ENCODE assay signal across 23 cellular contexts in genomic region chr20:51566594-51566993, GRCh38. TPM values are rescaled to one million over a fixed set of nuclear protein-coding genes. Genes with fewer than 3 reads are reported as not detected.
A peak's percentile ranks its signal among the peaks of the same experiment; 100 is the strongest.
DNase-seq lines count a peak whose midpoint lies in the region; ATAC-seq, FAIRE-seq and TF ChIP-seq lines count a peak whose summit lies in the region.
"Had no signal": no experiment of that assay in that cellular context is flagged by ENCODE, and none has a peak within 500 bp of the region (broad histone marks: within the 10 kb centered on the region; RNA-seq: fewer than 3 reads in every experiment).

No MANE protein-coding gene starts in this region.

- peaks cover 11% of the 10 kb centered on the region; the same call in 1 of the 2 replicates for H4K20me1 ChIP-seq in HepG2 (ENCODE audit: insufficient read depth, low read length)
- H4K20me1 ChIP-seq in GM12878 (ENCODE audit: control insufficient read depth, insufficient read depth), result no peaks in the 10 kb centered on the region; the same call in 1 of the 2 replicates

- H3K14ac ChIP-seq in trophoblast cell (ENCODE audit: low read length), result no peak overlapping the region

- no peak overlapping the region for H3K23ac ChIP-seq in trophoblast cell (ENCODE audit: low read length)

- H2BK120ac ChIP-seq in trophoblast cell (ENCODE audit: insufficient read depth, low read length, poor library complexity), result no peak overlapping the region

- H2BK5ac ChIP-seq in trophoblast cell (ENCODE audit: low read depth, low read length, poor library complexity), result no peak overlapping the region

- SMC1A ChIA-PET in GM12878 (lab: Charles Lee; ENCODE audit: uncharacterized antibody, unreplicated experiment), result interaction anchor here (0.7 kb wide), 1 partner anchor 62 kb away, joined by 5 read pairs; no protein-coding TSS in a partner anchor

- FAIRE-seq in HepG2 (lab: Jason Lieb, UNC) (no peak), GM12878 (lab: Jason Lieb, UNC) (no peak)
- FAIRE-seq: GM12892, GM18507 had no signal

- RAD21 ChIA-PET in GM12878 (lab: Charles Lee; ENCODE audit: unreplicated experiment), result no interaction called here

- H2BK12ac ChIP-seq in trophoblast cell (ENCODE audit: low read length), result no peak overlapping the region

- no peak overlapping the region for H4K8ac ChIP-seq in trophoblast cell (ENCODE audit: low read depth, low read length)

- H2AFZ ChIP-seq in HepG2 (ENCODE audit: low read length), result no peak overlapping the region
- H2AFZ ChIP-seq in GM12878 (ENCODE audit: control insufficient read depth, low read depth, low read length), result no peak overlapping the region
- no peak overlapping the region for H2AFZ ChIP-seq in trophoblast cell (ENCODE audit: insufficient read depth, low read length, poor library complexity)
- H2AFZ ChIP-seq: GM23338 had no signal

- in situ Hi-C loops in HepG2 (cut with HindIII; ENCODE audit: extremely low pct_ligation_motif_present, low pct_unique_long_range_greater_than_20kb), result no loop called here
- in situ Hi-C loops in GM12878 (cut with MboI), result no loop called here

- H2AK5ac ChIP-seq in trophoblast cell (ENCODE audit: low read length), result peak overlapping the region; percentile 39

- H3K27me3 ChIP-seq in HepG2 (ENCODE audit: control insufficient read depth in 1 of 2, insufficient read depth in 2 of 2, low read length in 2 of 2) (peaks cover 7 to 55% of the 10 kb centered on the region in 2 experiments; a peak in 4 of 5 replicates), right lobe of liver (no peaks in the 10 kb centered on the region), GM12878 (replicated peaks in 1 of 2; ENCODE audit: control insufficient read depth in 2 of 2, insufficient read depth in 2 of 2, low read length in 1 of 2) (peaks cover 9 to 18% of the 10 kb centered on the region in 2 experiments), trophoblast cell (ENCODE audit: insufficient read depth, low read length) (peaks cover 5% of the 10 kb centered on the region)

- ATAC-seq in HepG2 (no peak), right lobe of liver (no peak), GM12878 (no peak), HG03135 (IDR thresholded peaks at IDR 0.05; ENCODE audit: unreplicated experiment) (no peak)
- ATAC-seq: GM23338, HCT116 had no signal

- TF ChIP-seq EP300 in HepG2 (IDR thresholded peaks at IDR 0.05; ENCODE audit: low read depth in 2 of 2, low read length in 2 of 2) (no peak), HepG2 (CRISPR knock-in tag; IDR thresholded peaks at IDR 0.05; ENCODE audit: borderline replicate concordance) (no peak), GM12878 (IDR thresholded peaks at IDR 0.05; ENCODE audit: borderline replicate concordance in 1 of 2, control insufficient read depth in 1 of 2, low read depth in 2 of 2, low read length in 2 of 2) (no peak)

- peaks cover 13% of the 10 kb centered on the region for H3K79me1 ChIP-seq in trophoblast cell (ENCODE audit: low read length)

- H3K36me3 ChIP-seq in HepG2 (replicated peaks in 1 of 2; ENCODE audit: control insufficient read depth in 1 of 2, insufficient read depth in 2 of 2, low read length in 2 of 2) (no peaks in the 10 kb centered on the region), right lobe of liver (no peaks in the 10 kb centered on the region), GM12878 (ENCODE audit: control insufficient read depth in 2 of 2, insufficient read depth in 2 of 2, low read length in 1 of 2) (no peaks in the 10 kb centered on the region), trophoblast cell (ENCODE audit: control insufficient read depth in 1 of 2, insufficient read depth in 2 of 2, low read length in 2 of 2) (no peaks in the 10 kb centered on the region)
- H3K36me3 ChIP-seq: BE2C had no signal

- POLR2A ChIA-PET in HepG2 (lab: Yijun Ruan, JAX) (no interaction called here), GM12878 (lab: Charles Lee) (no interaction called here)

- H3K4me3 ChIP-seq in HepG2 (replicated peaks in 1 of 3; ENCODE audit: insufficient read depth in 1 of 3, low read depth in 2 of 3, low read length in 3 of 3), result no peak overlapping the region
- no peak overlapping the region for H3K4me3 ChIP-seq in right lobe of liver
- H3K4me3 ChIP-seq in GM12878, result no peak overlapping the region
- H3K4me3 ChIP-seq in trophoblast cell (ENCODE audit: low read depth, low read length), result no peak overlapping the region
- H3K4me3 ChIP-seq: GM23338 had no signal

- H3K27ac ChIP-seq in HepG2 (ENCODE audit: extremely low read length, insufficient read depth, low read length) (no peak overlapping the region), right lobe of liver (no peak overlapping the region), GM12878 (ENCODE audit: control insufficient read depth, insufficient read depth) (no peak overlapping the region), trophoblast cell (ENCODE audit: low read depth, low read length) (no peak overlapping the region)

- TF ChIP-seq POLR2A in HepG2 (IDR thresholded peaks at IDR 0.05; ENCODE audit: insufficient read depth in 1 of 2, low read depth in 2 of 2, low read length in 2 of 2) (no peak), right lobe of liver (IDR thresholded peaks at IDR 0.05) (no peak), GM12878 (IDR thresholded peaks at IDR 0.05; ENCODE audit: low read depth, low read length) (no peak)

- H3K4me1 ChIP-seq in HepG2 (ENCODE audit: insufficient read depth, low read length) (peaks cover 38% of the 10 kb centered on the region), right lobe of liver (peaks cover 0 to 24% (median 3%) of the 10 kb centered on the region in 4 donors), GM12878 (ENCODE audit: control insufficient read depth, insufficient read depth, low read length) (no peaks in the 10 kb centered on the region; the same call in 1 of the 2 replicates), trophoblast cell (ENCODE audit: control insufficient read depth in 1 of 2, insufficient read depth in 2 of 2, low read length in 2 of 2) (peaks cover 6 to 10% of the 10 kb centered on the region in 2 experiments)
- H3K4me1 ChIP-seq: BE2C had no signal

- DNase-seq in HepG2 (ENCODE audit: low spot score) (no peak), right lobe of liver (no peak), GM12878 (ENCODE audit: low read depth, low spot score) (no peak), trophoblast cell (no peak), GM03348 (ENCODE audit: low spot score) (no peak), activated gamma-delta T cell treated with Interleukin-2 at 50 U/mL for 16 hours (no peak)
- DNase-seq: ACHN; BE2C; C1 segment of cervical spinal cord; CD4-positive, CD25-positive, alpha-beta regulatory T cell; CD8-positive, alpha-beta memory T cell; COR-L47; DMS 273 treated with DMSO at 0.1 percent for 48 hours; DMS53; DND-41; EL; H7; KBM-7 had no signal

- intact Hi-C loops in HepG2 (cut with micrococcal nuclease; ENCODE audit: unreplicated experiment) (no loop called here), right lobe of liver (cut with DNase I) (no loop called here), GM12878 (cut with micrococcal nuclease; ENCODE audit: unreplicated experiment) (no loop called here)

- H3K4me2 ChIP-seq in HepG2 (ENCODE audit: low read depth, low read length), result no peak overlapping the region
- no peak overlapping the region for H3K4me2 ChIP-seq in GM12878 (ENCODE audit: control insufficient read depth, insufficient read depth)
- no peak overlapping the region for H3K4me2 ChIP-seq in trophoblast cell (ENCODE audit: low read length)
- H3K4me2 ChIP-seq: GM23338 had no signal

- H3K9me3 ChIP-seq in HepG2 (ENCODE audit: low read length) (no peaks in the 10 kb centered on the region), right lobe of liver (no peaks in the 10 kb centered on the region), GM12878 (replicated peaks; ENCODE audit: control insufficient read depth, insufficient read depth, low read length) (no peaks in the 10 kb centered on the region; the same call in 2 of the 3 replicates), trophoblast cell (ENCODE audit: insufficient read depth, low read depth, low read length) (no peaks in the 10 kb centered on the region)
- H3K9me3 ChIP-seq: BE2C had no signal

- H3K4ac ChIP-seq in trophoblast cell (ENCODE audit: low read depth, low read length), result no peak overlapping the region

- H4K12ac ChIP-seq in trophoblast cell (ENCODE audit: low read depth, low read length), result no peak overlapping the region

- CTCF ChIA-PET in HepG2 (lab: Yijun Ruan, JAX; ENCODE audit: low intra/inter-chr PET ratio, low total read pairs), result no interaction called here
- CTCF ChIA-PET in GM12878 (lab: Yijun Ruan, JAX), result no interaction called here

- no peak overlapping the region for H4K91ac ChIP-seq in trophoblast cell (ENCODE audit: low read depth, low read length)

- H3K9ac ChIP-seq in HepG2 (ENCODE audit: insufficient read depth, low read depth, low read length), result no peak overlapping the region
- no peak overlapping the region for H3K9ac ChIP-seq in GM12878 (ENCODE audit: control insufficient read depth, insufficient read depth, low read length)
- no peak overlapping the region for H3K9ac ChIP-seq in trophoblast cell (ENCODE audit: low read length)

- BruUV-seq in HepG2 (replicated peaks; lab: Mats Ljungman, UMichigan) (no TSS peak), GM12878 (replicated peaks; lab: Mats Ljungman, UMichigan) (no TSS peak)

- WGBS in HepG2 (ENCODE audit: low lambda C conversion rate), result 67% methylated on average over 4 of the region's 4 CpGs
- WGBS in right lobe of liver (ENCODE audit: insufficient coverage, low coverage, low lambda C conversion rate, missing lambda C conversion rate), result 64% methylated on average over 3 of the region's 4 CpGs
- WGBS in GM12878 (ENCODE audit: insufficient coverage, insufficient replicate concordance, low lambda C conversion rate, missing lambda C conversion rate), result 49% methylated on average over 4 of the region's 4 CpGs
- WGBS in trophoblast cell (ENCODE audit: extremely low coverage, insufficient coverage, insufficient read length), result no CpG with 5 or more reads among the region's 4 CpGs

- H3K79me2 ChIP-seq in HepG2 (ENCODE audit: insufficient read depth, low read length) (no peaks in the 10 kb centered on the region), GM12878 (ENCODE audit: control insufficient read depth, insufficient read depth, low read length) (no peaks in the 10 kb centered on the region), trophoblast cell (ENCODE audit: control insufficient read depth, insufficient read depth, low read length, poor library complexity) (peaks cover 2% of the 10 kb centered on the region)

- no peak for TF ChIP-seq CTCF in HepG2 (CRISPR knock-in tag; IDR thresholded peaks at IDR 0.05)
- TF ChIP-seq CTCF in right lobe of liver (IDR thresholded peaks at IDR 0.05), result no peak
- TF ChIP-seq CTCF in GM12878 (IDR thresholded peaks at IDR 0.05 in 2 of 3, conservative IDR thresholded peaks at IDR 0.05 in 1 of 3; ENCODE audit: control insufficient read depth in 2 of 3, extremely low read depth in 1 of 3, insufficient read depth in 1 of 3, low read depth in 3 of 3, low read length in 3 of 3), result no peak

- TF ChIP-seq RAD21 in HepG2 (CRISPR knock-in tag; IDR thresholded peaks at IDR 0.05) (no peak), GM12878 (IDR thresholded peaks at IDR 0.05; ENCODE audit: insufficient read depth, low read depth, low read length) (no peak)

- H3K18ac ChIP-seq in trophoblast cell (ENCODE audit: low read length), result no peak overlapping the region

RNA-seq across cellular contexts. Expression of gene NFATC2, which starts 24.1 kb away (rescaled TPM):
- total RNA-seq in HepG2 (2016; rRNA removed; fragmentation: Illumina TruSeq; extraction: Trizol), result 3.3 and 8.0 TPM in 2 replicates
- 4.1 and 4.9 TPM in 2 replicates for total RNA-seq in HepG2 (2016; cell fraction: cytosol; rRNA removed; fragmentation: Illumina TruSeq; extraction: Trizol; ENCODE audit: low read depth)
- total RNA-seq in HepG2 (2016; cell fraction: insoluble cytoplasmic fraction; rRNA removed; fragmentation: Illumina TruSeq; extraction: Trizol), result 2.6 and 7.7 TPM in 2 replicates
- 4.2 TPM in 2 replicates for total RNA-seq in HepG2 (2016; cell fraction: membrane; rRNA removed; fragmentation: Illumina TruSeq; extraction: Trizol)
- 8.5 and 9.9 TPM in 2 replicates for total RNA-seq in HepG2 (2016; cell fraction: nucleus; rRNA removed; fragmentation: Illumina TruSeq; extraction: Trizol)
- polyA plus RNA-seq in HepG2 (2011; rRNA removed), result 1.9 TPM in 2 replicates
- polyA plus RNA-seq in HepG2 (2011; cell fraction: cytosol; rRNA removed), result 0.85 and 1.7 TPM in 2 replicates
- 6.8 and 7.7 TPM in 2 replicates for polyA plus RNA-seq in HepG2 (2011; cell fraction: nucleus; rRNA removed)
- polyA plus RNA-seq in HepG2 (2012), result 5.7 and 6.1 TPM in 2 replicates
- 0.31 and 0.43 TPM in 2 replicates for polyA plus RNA-seq in HepG2 (2016; cell fraction: cytosol; fragmentation: Illumina TruSeq; extraction: Trizol; ENCODE audit: low read depth)
- polyA plus RNA-seq in HepG2 (2016; cell fraction: insoluble cytoplasmic fraction; fragmentation: Illumina TruSeq; extraction: Trizol; ENCODE audit: low read depth), result 7.2 and 8.9 TPM in 2 replicates
- 1.2 and 1.4 TPM in 2 replicates for polyA plus RNA-seq in HepG2 (2016; cell fraction: membrane; fragmentation: Illumina TruSeq; extraction: Trizol; ENCODE audit: low read depth)
- polyA plus RNA-seq in HepG2 (2016; cell fraction: nucleus; fragmentation: Illumina TruSeq; extraction: Trizol; ENCODE audit: insufficient read depth, low read depth), result 11.5 and 12.3 TPM in 2 replicates
- 3.3 TPM in 1 of 2 replicates, not detected in the other for polyA minus RNA-seq in HepG2 (2011; rRNA and poly(A)+ RNA removed; ENCODE audit: low replicate concordance)
- 4.3 and 5.8 TPM in 2 replicates for polyA minus RNA-seq in HepG2 (2011; cell fraction: cytosol; rRNA and poly(A)+ RNA removed)
- polyA minus RNA-seq in HepG2 (2011; cell fraction: nucleus; rRNA and poly(A)+ RNA removed), result 7.7 and 8.2 TPM in 2 replicates
- total RNA-seq in right lobe of liver, result 1 to 10 TPM; 3.9 to 7.1 (median 4.7) TPM
- total RNA-seq in GM12878 (2013; cell fraction: nucleolus; rRNA removed), result 24.0 and 24.8 TPM in 2 replicates
- total RNA-seq in GM12878 (2014; rRNA removed), result 5.1 TPM in 2 replicates
- 3.7 and 4.3 TPM in 2 replicates for total RNA-seq in GM12878 (2014; rRNA removed; fragmentation: Illumina TruSeq; extraction: Trizol)
- 17.5 and 20.0 TPM in 2 replicates for total RNA-seq in GM12878 (2021)
- 4.4 TPM for polyA plus RNA-seq in GM12878 (2011; ENCODE audit: low read depth)
- polyA plus RNA-seq in GM12878 (2011; rRNA removed), result 7.6 and 7.9 TPM in 2 replicates
- 5.2 and 9.2 TPM in 2 replicates for polyA plus RNA-seq in GM12878 (2011; cell fraction: cytosol; rRNA removed)
- 15.6 and 22.7 TPM in 2 replicates for polyA plus RNA-seq in GM12878 (2011; cell fraction: nucleus; rRNA removed)
- polyA plus RNA-seq in GM12878 (2012), result 5.3 and 9.1 TPM in 2 replicates
- polyA plus RNA-seq in GM12878 (2014; fragmentation: Illumina TruSeq; extraction: Trizol), result 12.3 and 12.7 TPM in 2 replicates
- 1 to 10 TPM; 3.3 to 7.3 TPM for polyA plus RNA-seq in GM12878 (2014; fragmentation: Nextera tagmentation; extraction: Ambion mirVana)
- 5.6 and 6.8 TPM in 2 replicates for polyA plus RNA-seq in GM12878 (2014; rRNA removed)
- 1 to 10 TPM; 7.3 to 7.7 TPM for polyA plus RNA-seq in GM12878 (2016; fragmentation: Nextera tagmentation; extraction: Ambion mirVana)
- 12.2 and 12.7 TPM in 2 replicates for polyA minus RNA-seq in GM12878 (2011; rRNA and poly(A)+ RNA removed)
- 11.8 and 12.8 TPM in 2 replicates for polyA minus RNA-seq in GM12878 (2011; cell fraction: cytosol; rRNA and poly(A)+ RNA removed)
- 10.2 and 22.1 TPM in 2 replicates for polyA minus RNA-seq in GM12878 (2011; cell fraction: nucleus; rRNA and poly(A)+ RNA removed)
- polyA plus RNA-seq in trophoblast cell (2013), result 6.7 and 7.6 TPM in 2 replicates
